Comparison of ENCODE assay signal across 8 cellular contexts in the genomic region with DNA sequence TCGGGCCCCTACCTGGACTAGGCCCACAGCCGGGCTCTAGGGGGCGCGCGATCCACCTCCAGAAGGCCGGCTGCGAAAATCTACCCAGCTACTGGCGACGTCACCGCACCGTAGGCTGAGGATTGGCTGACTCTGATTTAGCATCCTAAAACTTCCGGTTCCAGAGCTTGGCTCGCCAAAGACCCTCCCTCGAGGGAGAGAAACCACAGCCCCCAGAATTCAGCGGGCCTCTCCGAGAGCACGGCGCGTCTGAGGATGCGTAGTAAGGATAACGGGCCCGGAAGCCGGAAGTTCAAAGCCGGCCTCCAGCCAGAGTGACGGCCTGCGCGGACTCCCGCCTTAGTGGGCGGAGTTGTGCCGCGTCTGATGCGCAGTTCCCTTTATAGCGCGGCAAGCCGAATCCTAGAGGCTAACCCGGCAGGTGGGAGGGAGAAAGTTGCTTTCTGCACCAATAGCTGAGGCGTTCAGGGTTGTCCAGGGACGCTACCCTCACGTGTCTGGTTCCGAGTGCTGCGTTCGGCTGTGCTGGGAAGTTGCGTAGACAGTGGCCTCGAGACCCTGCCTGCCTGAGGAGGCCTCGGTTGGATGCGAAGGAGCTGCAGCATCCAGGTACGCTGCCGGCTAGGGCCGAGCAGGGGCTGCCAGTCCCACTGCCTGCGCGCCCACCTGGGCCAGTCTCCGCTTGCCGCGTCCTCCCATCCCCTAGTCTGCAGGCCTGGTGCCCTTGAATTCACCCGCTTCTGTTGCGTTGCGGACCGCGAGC. TPM values are rescaled to one million over a fixed set of nuclear protein-coding genes. Genes with fewer than 3 reads are reported as not detected.
A peak's percentile ranks its signal among the peaks of the same experiment; 100 is the strongest.
DNase-seq lines count a peak whose midpoint lies in the region; TF ChIP-seq lines count a peak whose summit lies in the region.

A gene (plus strand): TSS at position 544 of the 763 bp plus-strand sequence. CDS start 7,808 bp downstream, outside the sequence.

- no peaks in the 10 kb centered on the region for H3K36me3 ChIP-seq in SK-N-MC (ENCODE audit: insufficient read depth, low read length)

- DNase-seq in GM04504 (ENCODE audit: low read depth) (peak; percentile 99), HFF-Myc (ENCODE audit: extremely low read depth, low read depth) (peak; percentile 98), NAMALWA (ENCODE audit: low spot score) (peak; percentile 100), SK-N-MC (ENCODE audit: low read depth, low spot score) (peak; percentile 95), germinal center (ENCODE audit: low spot score) (peak; percentile 97), nucleus accumbens (lab: John Stamatoyannopoulos, UW) (peak; percentile 94 to 100 (median 99))
- DNase-seq in activated naive CD4-positive, alpha-beta T cell treated with anti-CD3 and anti-CD28 coated beads, Interleukin-2, amount 50 U/mL, for 16 hours, result peak; percentile 97

- H3K4me3 ChIP-seq in HFF-Myc (replicated peaks; ENCODE audit: low read depth, low read length), result peak within 1 kb of the TSS; percentile 94
- peak within 1 kb of the TSS; percentile 100 for H3K4me3 ChIP-seq in SK-N-MC

- peak; percentile 97 for TF ChIP-seq CTCF in HFF-Myc (IDR thresholded peaks at IDR 0.05; ENCODE audit: low read depth, low read length, missing control alignments)

- no peaks in the 10 kb centered on the region for H3K9me3 ChIP-seq in SK-N-MC (ENCODE audit: low read depth, low read length)

- H3K9ac ChIP-seq in SK-N-MC (ENCODE audit: insufficient read length), result peak within 1 kb of the TSS; percentile 88

- peak within 1 kb of the TSS; percentile 85 for H3K27ac ChIP-seq in SK-N-MC
- peak within 1 kb of the TSS; percentile 90 for H3K27ac ChIP-seq in temporal lobe (ENCODE audit: low read depth, low read length)

RNA-seq across cellular contexts. Expression of the gene that starts here (rescaled TPM):
- total RNA-seq in temporal lobe, result 9.8 TPM

Comparison
In these comparisons a context has a peak if more than half of its experiments do, and no peak if none do; other contexts are left out.
1. Peak in every context shown above with its lines: DNase-seq, H3K4me3 ChIP-seq and H3K27ac ChIP-seq.